In the genomic region with DNA sequence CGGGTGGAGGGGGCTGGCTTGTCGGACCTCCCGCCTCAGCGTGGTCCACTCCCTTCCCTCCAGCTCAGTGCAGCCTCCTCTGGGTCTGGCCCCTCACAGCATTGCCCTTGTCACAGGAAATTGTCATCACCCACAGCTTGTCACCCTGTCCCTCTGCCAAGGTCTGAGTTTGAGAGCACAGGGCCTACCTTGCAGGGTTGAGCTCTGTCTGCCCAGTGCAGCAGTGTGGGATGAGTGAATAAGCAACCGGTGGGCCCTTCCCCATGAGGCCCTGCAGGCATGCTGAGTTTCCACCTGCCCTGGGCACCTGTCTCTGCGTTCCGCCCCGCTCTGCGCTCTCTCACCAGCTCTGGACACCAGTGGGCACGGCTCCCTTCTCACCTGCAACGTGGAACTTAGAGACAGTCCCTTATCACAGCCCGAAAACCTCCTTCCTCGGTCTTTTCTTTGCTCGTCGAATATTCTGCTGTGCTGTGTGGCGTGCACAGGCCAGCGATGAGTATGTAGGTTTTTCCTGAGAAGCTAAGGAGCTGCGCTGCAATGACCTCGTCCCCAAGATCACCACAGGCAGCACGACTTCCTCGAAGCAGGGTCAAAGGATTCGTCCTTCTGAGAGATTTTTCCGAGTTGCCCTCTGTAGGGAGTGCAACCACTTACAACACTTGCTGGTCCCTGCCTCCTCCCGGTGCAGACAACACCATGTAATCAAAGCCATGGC, we compare ENCODE assay signal across 1 cellular context.
TF ChIP-seq lines count a peak whose summit lies in the region.

No MANE protein-coding gene starts in this region.

TF ChIP-seq in WTC11, 78 proteins besides CTCF, POLR2A, EP300 and RAD21 (continued from another document):
- TF ChIP-seq RELA (CRISPR knock-in tag; IDR thresholded peaks at IDR 0.05; ENCODE audit: borderline replicate concordance) (no peak), JUN (CRISPR knock-in tag; IDR thresholded peaks at IDR 0.05) (no peak), NFE2L1 (CRISPR knock-in tag; IDR thresholded peaks at IDR 0.05) (no peak), TP53 (CRISPR knock-in tag; IDR thresholded peaks at IDR 0.05) (0 out of 2 replicates have a peak, but pooled peaks have one; percentile 20), CREB1 (CRISPR knock-in tag; IDR thresholded peaks at IDR 0.05) (no peak), CBFB (CRISPR knock-in tag; IDR thresholded peaks at IDR 0.05; ENCODE audit: low read depth) (0 out of 2 replicates have a peak, but pooled peaks have one; percentile 68), ZNF138 (CRISPR knock-in tag; conservative IDR thresholded peaks at IDR 0.05) (no peak), ZNF219 (CRISPR knock-in tag; IDR thresholded peaks at IDR 0.05; ENCODE audit: borderline replicate concordance) (no peak), ATF1 (CRISPR knock-in tag; IDR thresholded peaks at IDR 0.05) (no peak), FOXP1 (CRISPR knock-in tag; IDR thresholded peaks at IDR 0.05; ENCODE audit: borderline replicate concordance) (0 out of 2 replicates have a peak, but pooled peaks have one; percentile 12), NFYB (CRISPR knock-in tag; conservative IDR thresholded peaks at IDR 0.05; ENCODE audit: low read depth) (no peak), GTF2I (CRISPR knock-in tag; conservative IDR thresholded peaks at IDR 0.05) (no peak)
- TF ChIP-seq, protein P1, sequence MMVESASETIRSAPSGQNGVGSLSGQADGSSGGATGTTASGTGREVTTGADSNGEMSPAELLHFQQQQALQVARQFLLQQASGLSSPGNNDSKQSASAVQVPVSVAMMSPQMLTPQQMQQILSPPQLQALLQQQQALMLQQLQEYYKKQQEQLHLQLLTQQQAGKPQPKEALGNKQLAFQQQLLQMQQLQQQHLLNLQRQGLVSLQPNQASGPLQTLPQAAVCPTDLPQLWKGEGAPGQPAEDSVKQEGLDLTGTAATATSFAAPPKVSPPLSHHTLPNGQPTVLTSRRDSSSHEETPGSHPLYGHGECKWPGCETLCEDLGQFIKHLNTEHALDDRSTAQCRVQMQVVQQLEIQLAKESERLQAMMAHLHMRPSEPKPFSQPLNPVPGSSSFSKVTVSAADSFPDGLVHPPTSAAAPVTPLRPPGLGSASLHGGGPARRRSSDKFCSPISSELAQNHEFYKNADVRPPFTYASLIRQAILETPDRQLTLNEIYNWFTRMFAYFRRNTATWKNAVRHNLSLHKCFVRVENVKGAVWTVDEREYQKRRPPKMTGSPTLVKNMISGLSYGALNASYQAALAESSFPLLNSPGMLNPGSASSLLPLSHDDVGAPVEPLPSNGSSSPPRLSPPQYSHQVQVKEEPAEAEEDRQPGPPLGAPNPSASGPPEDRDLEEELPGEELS (CRISPR knock-in tag; IDR thresholded peaks at IDR 0.05) = no peak
- TF ChIP-seq, protein P2, sequence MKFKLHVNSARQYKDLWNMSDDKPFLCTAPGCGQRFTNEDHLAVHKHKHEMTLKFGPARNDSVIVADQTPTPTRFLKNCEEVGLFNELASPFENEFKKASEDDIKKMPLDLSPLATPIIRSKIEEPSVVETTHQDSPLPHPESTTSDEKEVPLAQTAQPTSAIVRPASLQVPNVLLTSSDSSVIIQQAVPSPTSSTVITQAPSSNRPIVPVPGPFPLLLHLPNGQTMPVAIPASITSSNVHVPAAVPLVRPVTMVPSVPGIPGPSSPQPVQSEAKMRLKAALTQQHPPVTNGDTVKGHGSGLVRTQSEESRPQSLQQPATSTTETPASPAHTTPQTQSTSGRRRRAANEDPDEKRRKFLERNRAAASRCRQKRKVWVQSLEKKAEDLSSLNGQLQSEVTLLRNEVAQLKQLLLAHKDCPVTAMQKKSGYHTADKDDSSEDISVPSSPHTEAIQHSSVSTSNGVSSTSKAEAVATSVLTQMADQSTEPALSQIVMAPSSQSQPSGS (CRISPR knock-in tag; IDR thresholded peaks at IDR 0.05; ENCODE audit: borderline replicate concordance, low read depth) = no peak
- TF ChIP-seq, protein P3, sequence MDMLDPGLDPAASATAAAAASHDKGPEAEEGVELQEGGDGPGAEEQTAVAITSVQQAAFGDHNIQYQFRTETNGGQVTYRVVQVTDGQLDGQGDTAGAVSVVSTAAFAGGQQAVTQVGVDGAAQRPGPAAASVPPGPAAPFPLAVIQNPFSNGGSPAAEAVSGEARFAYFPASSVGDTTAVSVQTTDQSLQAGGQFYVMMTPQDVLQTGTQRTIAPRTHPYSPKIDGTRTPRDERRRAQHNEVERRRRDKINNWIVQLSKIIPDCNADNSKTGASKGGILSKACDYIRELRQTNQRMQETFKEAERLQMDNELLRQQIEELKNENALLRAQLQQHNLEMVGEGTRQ (CRISPR knock-in tag; IDR thresholded peaks at IDR 0.05) = no peak
- TF ChIP-seq, protein P4, sequence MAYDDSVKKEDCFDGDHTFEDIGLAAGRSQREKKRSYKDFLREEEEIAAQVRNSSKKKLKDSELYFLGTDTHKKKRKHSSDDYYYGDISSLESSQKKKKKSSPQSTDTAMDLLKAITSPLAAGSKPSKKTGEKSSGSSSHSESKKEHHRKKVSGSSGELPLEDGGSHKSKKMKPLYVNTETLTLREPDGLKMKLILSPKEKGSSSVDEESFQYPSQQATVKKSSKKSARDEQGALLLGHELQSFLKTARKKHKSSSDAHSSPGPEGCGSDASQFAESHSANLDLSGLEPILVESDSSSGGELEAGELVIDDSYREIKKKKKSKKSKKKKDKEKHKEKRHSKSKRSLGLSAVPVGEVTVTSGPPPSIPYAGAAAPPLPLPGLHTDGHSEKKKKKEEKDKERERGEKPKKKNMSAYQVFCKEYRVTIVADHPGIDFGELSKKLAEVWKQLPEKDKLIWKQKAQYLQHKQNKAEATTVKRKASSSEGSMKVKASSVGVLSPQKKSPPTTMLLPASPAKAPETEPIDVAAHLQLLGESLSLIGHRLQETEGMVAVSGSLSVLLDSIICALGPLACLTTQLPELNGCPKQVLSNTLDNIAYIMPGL (CRISPR knock-in tag; IDR thresholded peaks at IDR 0.05) = no peak
- TF ChIP-seq, protein P5, sequence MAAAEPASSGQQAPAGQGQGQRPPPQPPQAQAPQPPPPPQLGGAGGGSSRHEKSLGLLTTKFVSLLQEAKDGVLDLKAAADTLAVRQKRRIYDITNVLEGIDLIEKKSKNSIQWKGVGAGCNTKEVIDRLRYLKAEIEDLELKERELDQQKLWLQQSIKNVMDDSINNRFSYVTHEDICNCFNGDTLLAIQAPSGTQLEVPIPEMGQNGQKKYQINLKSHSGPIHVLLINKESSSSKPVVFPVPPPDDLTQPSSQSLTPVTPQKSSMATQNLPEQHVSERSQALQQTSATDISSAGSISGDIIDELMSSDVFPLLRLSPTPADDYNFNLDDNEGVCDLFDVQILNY (CRISPR knock-in tag; IDR thresholded peaks at IDR 0.05) = no peak
- TF ChIP-seq, protein P6, sequence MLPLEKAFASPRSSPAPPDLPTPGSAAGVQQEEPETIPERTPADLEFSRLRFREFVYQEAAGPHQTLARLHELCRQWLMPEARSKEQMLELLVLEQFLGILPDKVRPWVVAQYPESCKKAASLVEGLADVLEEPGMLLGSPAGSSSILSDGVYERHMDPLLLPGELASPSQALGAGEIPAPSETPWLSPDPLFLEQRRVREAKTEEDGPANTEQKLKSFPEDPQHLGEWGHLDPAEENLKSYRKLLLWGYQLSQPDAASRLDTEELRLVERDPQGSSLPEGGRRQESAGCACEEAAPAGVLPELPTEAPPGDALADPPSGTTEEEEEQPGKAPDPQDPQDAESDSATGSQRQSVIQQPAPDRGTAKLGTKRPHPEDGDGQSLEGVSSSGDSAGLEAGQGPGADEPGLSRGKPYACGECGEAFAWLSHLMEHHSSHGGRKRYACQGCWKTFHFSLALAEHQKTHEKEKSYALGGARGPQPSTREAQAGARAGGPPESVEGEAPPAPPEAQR (CRISPR knock-in tag; IDR thresholded peaks at IDR 0.05) = no peak
- TF ChIP-seq, protein P7, sequence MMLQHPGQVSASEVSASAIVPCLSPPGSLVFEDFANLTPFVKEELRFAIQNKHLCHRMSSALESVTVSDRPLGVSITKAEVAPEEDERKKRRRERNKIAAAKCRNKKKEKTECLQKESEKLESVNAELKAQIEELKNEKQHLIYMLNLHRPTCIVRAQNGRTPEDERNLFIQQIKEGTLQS (CRISPR knock-in tag; conservative IDR thresholded peaks at IDR 0.05) = no peak
- TF ChIP-seq, protein P8, sequence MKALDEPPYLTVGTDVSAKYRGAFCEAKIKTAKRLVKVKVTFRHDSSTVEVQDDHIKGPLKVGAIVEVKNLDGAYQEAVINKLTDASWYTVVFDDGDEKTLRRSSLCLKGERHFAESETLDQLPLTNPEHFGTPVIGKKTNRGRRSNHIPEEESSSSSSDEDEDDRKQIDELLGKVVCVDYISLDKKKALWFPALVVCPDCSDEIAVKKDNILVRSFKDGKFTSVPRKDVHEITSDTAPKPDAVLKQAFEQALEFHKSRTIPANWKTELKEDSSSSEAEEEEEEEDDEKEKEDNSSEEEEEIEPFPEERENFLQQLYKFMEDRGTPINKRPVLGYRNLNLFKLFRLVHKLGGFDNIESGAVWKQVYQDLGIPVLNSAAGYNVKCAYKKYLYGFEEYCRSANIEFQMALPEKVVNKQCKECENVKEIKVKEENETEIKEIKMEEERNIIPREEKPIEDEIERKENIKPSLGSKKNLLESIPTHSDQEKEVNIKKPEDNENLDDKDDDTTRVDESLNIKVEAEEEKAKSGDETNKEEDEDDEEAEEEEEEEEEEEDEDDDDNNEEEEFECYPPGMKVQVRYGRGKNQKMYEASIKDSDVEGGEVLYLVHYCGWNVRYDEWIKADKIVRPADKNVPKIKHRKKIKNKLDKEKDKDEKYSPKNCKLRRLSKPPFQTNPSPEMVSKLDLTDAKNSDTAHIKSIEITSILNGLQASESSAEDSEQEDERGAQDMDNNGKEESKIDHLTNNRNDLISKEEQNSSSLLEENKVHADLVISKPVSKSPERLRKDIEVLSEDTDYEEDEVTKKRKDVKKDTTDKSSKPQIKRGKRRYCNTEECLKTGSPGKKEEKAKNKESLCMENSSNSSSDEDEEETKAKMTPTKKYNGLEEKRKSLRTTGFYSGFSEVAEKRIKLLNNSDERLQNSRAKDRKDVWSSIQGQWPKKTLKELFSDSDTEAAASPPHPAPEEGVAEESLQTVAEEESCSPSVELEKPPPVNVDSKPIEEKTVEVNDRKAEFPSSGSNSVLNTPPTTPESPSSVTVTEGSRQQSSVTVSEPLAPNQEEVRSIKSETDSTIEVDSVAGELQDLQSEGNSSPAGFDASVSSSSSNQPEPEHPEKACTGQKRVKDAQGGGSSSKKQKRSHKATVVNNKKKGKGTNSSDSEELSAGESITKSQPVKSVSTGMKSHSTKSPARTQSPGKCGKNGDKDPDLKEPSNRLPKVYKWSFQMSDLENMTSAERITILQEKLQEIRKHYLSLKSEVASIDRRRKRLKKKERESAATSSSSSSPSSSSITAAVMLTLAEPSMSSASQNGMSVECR (CRISPR knock-in tag; IDR thresholded peaks at IDR 0.05; ENCODE audit: borderline replicate concordance) = 0 out of 2 replicates have a peak, but pooled peaks have one; percentile 23
TF ChIP-seq in WTC11: peak in this region for 8.
